ENCODE assay signal across 1 cellular context in the genomic region with DNA sequence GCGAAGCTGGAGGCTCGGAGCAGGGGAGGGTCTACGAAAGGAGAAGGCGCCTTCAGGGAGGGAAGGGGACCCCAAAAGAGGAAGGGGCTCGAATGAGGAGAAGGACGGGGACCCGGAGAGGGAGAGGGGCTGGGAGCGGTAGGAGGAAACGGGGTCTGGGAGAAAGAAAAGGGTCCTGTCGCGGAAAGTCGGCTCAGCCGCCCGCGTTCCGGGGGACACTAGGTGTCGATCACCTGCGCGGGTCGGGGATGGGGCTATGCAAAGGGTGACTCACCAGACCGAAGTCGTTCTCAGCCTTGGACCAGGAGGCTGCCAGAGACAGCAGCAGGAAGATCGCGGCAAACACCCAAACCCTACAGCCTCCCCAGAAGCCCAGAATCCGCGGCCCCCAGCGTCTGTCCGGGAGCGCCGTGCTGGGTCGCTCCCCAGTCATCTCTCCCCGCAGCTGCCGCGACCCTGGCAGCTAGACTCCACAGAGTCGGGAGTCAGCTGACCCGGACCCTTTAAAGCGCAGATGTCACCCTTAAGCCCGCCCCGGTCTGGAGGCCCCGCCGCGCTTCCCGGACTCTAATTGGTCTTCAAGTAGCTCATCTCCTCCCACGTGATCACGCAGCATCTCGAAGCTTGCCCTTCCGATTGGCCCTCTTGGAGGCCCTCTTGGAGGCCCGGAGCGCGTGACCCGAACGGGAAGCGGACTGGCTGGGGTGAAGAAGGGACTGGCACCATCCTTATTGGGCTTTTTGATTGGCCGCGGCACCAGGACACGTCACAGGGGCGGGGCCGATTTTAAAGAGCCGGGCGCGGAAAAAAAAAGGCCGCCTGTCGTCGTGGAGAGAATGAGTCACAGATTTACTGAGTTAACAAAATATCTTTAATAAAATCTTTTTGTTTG.
TF ChIP-seq lines count a peak whose summit lies in the region.

Gene NEU1 (minus strand): TSS at position 478 of the 892 bp plus-strand sequence. CDS start 45 bp downstream, at position 433.

TF ChIP-seq in HepG2, 621 proteins besides CTCF, POLR2A, EP300 and RAD21 (continued from another document and continues in another):
- TF ChIP-seq ARNT2 (CRISPR knock-in tag; IDR thresholded peaks at IDR 0.05; ENCODE audit: low read depth) (peak; percentile 88), ZNF337 (CRISPR knock-in tag; IDR thresholded peaks at IDR 0.05; ENCODE audit: borderline replicate concordance, low read depth) (no peak), ATM (IDR thresholded peaks at IDR 0.05; ENCODE audit: borderline replicate concordance) (no peak), MTA1 (CRISPR knock-in tag; IDR thresholded peaks at IDR 0.05; ENCODE audit: borderline replicate concordance) (no peak), FLYWCH1 (CRISPR knock-in tag; IDR thresholded peaks at IDR 0.05) (no peak), HOXD1 (CRISPR knock-in tag; IDR thresholded peaks at IDR 0.05) (peak; percentile 39; the same call in 1 of the 2 replicates), ZNF251 (CRISPR knock-in tag; IDR thresholded peaks at IDR 0.05) (no peak), ZBTB21 (CRISPR knock-in tag; IDR thresholded peaks at IDR 0.05) (no peak), NFYC (CRISPR knock-in tag; IDR thresholded peaks at IDR 0.05) (peak; percentile 97), KAT2B (IDR thresholded peaks at IDR 0.05; ENCODE audit: borderline replicate concordance, low read depth, low read length) (no peak), SOX13 (IDR thresholded peaks at IDR 0.05) (peak; percentile 63; the same call in 1 of the 2 replicates), SOX13 (CRISPR knock-in tag; conservative IDR thresholded peaks at IDR 0.05 in 1 of 2, IDR thresholded peaks at IDR 0.05 in 1 of 2) (peak in 1 of 2 experiments; percentile 56; a peak in 2 of 4 replicates), GPBP1L1 (CRISPR knock-in tag; IDR thresholded peaks at IDR 0.05) (no peak), ZNF75D (CRISPR knock-in tag; IDR thresholded peaks at IDR 0.05; ENCODE audit: borderline replicate concordance) (no peak), CC2D1A (CRISPR knock-in tag; IDR thresholded peaks at IDR 0.05) (no peak), ZNF598 (CRISPR knock-in tag; IDR thresholded peaks at IDR 0.05; ENCODE audit: borderline replicate concordance) (no peak), ELF4 (CRISPR knock-in tag; IDR thresholded peaks at IDR 0.05; ENCODE audit: borderline replicate concordance) (no peak), FOXA3 (CRISPR knock-in tag; IDR thresholded peaks at IDR 0.05) (no peak; the same call in 1 of the 2 replicates), ZBTB42 (CRISPR knock-in tag; IDR thresholded peaks at IDR 0.05) (0 out of 2 replicates have a peak, but pooled peaks have one; percentile 40), PLRG1 (conservative IDR thresholded peaks at IDR 0.05) (no peak), ZNF20 (CRISPR knock-in tag; IDR thresholded peaks at IDR 0.05) (no peak), HNRNPH1 (optimal IDR thresholded peaks at IDR 0.05; ENCODE audit: low read depth, low read length) (peak; percentile 88), POGK (CRISPR knock-in tag; conservative IDR thresholded peaks at IDR 0.05) (peak; percentile 89), RBM39 (IDR thresholded peaks at IDR 0.05; ENCODE audit: low read depth, low read length, poor library complexity, severe bottlenecking) (peak; percentile 98), NONO (IDR thresholded peaks at IDR 0.05) (no peak), NONO (CRISPR knock-in tag; conservative IDR thresholded peaks at IDR 0.05) (peak; percentile 83), KDM6A (CRISPR knock-in tag; IDR thresholded peaks at IDR 0.05; ENCODE audit: low read depth) (no peak), ZFP62 (CRISPR knock-in tag; IDR thresholded peaks at IDR 0.05) (no peak), GABPB1 (CRISPR knock-in tag; IDR thresholded peaks at IDR 0.05) (peak; percentile 87), HIC2 (CRISPR knock-in tag; IDR thresholded peaks at IDR 0.05; ENCODE audit: low read depth) (no peak), KDM5A (IDR thresholded peaks at IDR 0.05; ENCODE audit: borderline replicate concordance, low read length) (no peak; the same call in 1 of the 2 replicates), MBNL3 (CRISPR knock-in tag; conservative IDR thresholded peaks at IDR 0.05) (no peak), U2AF2 (IDR thresholded peaks at IDR 0.05; ENCODE audit: low read depth, low read length) (peak; percentile 90; the same call in 1 of the 2 replicates), ZNF431 (CRISPR knock-in tag; IDR thresholded peaks at IDR 0.05; ENCODE audit: borderline replicate concordance, low read depth) (peak; percentile 88), ZMYM3 (CRISPR knock-in tag; IDR thresholded peaks at IDR 0.05) (no peak; the same call in 1 of the 2 replicates), BORCS8-MEF2B (CRISPR knock-in tag; IDR thresholded peaks at IDR 0.05) (peak; percentile 91), PHB2 (IDR thresholded peaks at IDR 0.05; ENCODE audit: partially characterized antibody) (no peak), ZNF512B (CRISPR knock-in tag; IDR thresholded peaks at IDR 0.05; ENCODE audit: borderline replicate concordance) (no peak), AGO2 (optimal IDR thresholded peaks at IDR 0.05; ENCODE audit: low read depth, low read length) (peak; percentile 96), ZNF557 (CRISPR knock-in tag; IDR thresholded peaks at IDR 0.05) (peak; percentile 57; the same call in 1 of the 2 replicates), SIN3A (IDR thresholded peaks at IDR 0.05; ENCODE audit: borderline replicate concordance, low read depth, low read length) (peak; percentile 99), ZHX1 (CRISPR knock-in tag; IDR thresholded peaks at IDR 0.05; ENCODE audit: low read depth) (peak; percentile 87; the same call in 1 of the 2 replicates), MXI1 (IDR thresholded peaks at IDR 0.05; ENCODE audit: borderline replicate concordance, low read depth, low read length) (peak; percentile 87; the same call in 2 of the 3 replicates), ZNF543 (CRISPR knock-in tag; IDR thresholded peaks at IDR 0.05) (peak; percentile 65; the same call in 1 of the 2 replicates), JARID2 (CRISPR knock-in tag; IDR thresholded peaks at IDR 0.05; ENCODE audit: insufficient replicate concordance) (peak; percentile 63), NCOA5 (CRISPR knock-in tag; IDR thresholded peaks at IDR 0.05) (no peak), EED (CRISPR knock-in tag; IDR thresholded peaks at IDR 0.05) (no peak), HHEX (CRISPR knock-in tag; IDR thresholded peaks at IDR 0.05) (0 out of 2 replicates have a peak, but pooled peaks have one; percentile 3), NFKB2 (CRISPR knock-in tag; IDR thresholded peaks at IDR 0.05; ENCODE audit: borderline replicate concordance) (peak; percentile 87; the same call in 1 of the 2 replicates), ZNF569 (CRISPR knock-in tag; IDR thresholded peaks at IDR 0.05; ENCODE audit: borderline replicate concordance) (no peak; the same call in 1 of the 2 replicates), SAP130 (CRISPR knock-in tag; IDR thresholded peaks at IDR 0.05; ENCODE audit: low read depth) (peak; percentile 98), NCOR1 (IDR thresholded peaks at IDR 0.05; ENCODE audit: borderline replicate concordance, low read length) (peak; percentile 43; the same call in 1 of the 2 replicates), SRF (IDR thresholded peaks at IDR 0.05; ENCODE audit: low read depth, low read length) (no peak), RFX5 (IDR thresholded peaks at IDR 0.05; ENCODE audit: low read depth, low read length) (peak; percentile 67), ZNF280D (CRISPR knock-in tag; IDR thresholded peaks at IDR 0.05) (no peak), ETV5 (CRISPR knock-in tag; IDR thresholded peaks at IDR 0.05; ENCODE audit: borderline replicate concordance) (peak; percentile 55; the same call in 1 of the 2 replicates), ZNF777 (CRISPR knock-in tag; IDR thresholded peaks at IDR 0.05) (no peak; the same call in 1 of the 2 replicates)
